Comparison of ENCODE assay signal across 22 cellular contexts in genomic region chr20:47825011-47825762, GRCh38.
DNase-seq lines count a peak whose midpoint lies in the region; ATAC-seq, FAIRE-seq and TF ChIP-seq lines count a peak whose summit lies in the region.
"Had no signal": no experiment of that assay in that cellular context is flagged by ENCODE, and none has a peak within 500 bp of the region (broad histone marks: within the 10 kb centered on the region; RNA-seq: fewer than 3 reads in every experiment).

No MANE protein-coding gene starts in this region.

- H3K27ac Mint-ChIP-seq in stimulated activated naive B cell treated with anti-CD40 and anti-IgM and Interleukin-4, amounts not matched to agents 10 μg/mL and 1 μg/mL and 100 μg/mL, for 72 hours, result peak overlapping the region; percentile 90
- no peak overlapping the region for H3K27ac Mint-ChIP-seq in activated naive CD4-positive, alpha-beta T cell treated with anti-CD3 and anti-CD28 coated beads, Interleukin-2, amount 10 ng/mL, durations not matched to agents 7 days and 5 days

- H3K4me1 Mint-ChIP-seq in stimulated activated naive B cell treated with anti-CD40 and anti-IgM and Interleukin-4, amounts not matched to agents 10 μg/mL and 1 μg/mL and 100 μg/mL, for 72 hours, result peaks cover 18 to 29% of the 10 kb centered on the region in 2 donors
- H3K4me1 Mint-ChIP-seq in activated naive CD4-positive, alpha-beta T cell treated with anti-CD3 and anti-CD28 coated beads, Interleukin-2, amount 10 ng/mL, durations not matched to agents 7 days and 5 days, result no peaks in the 10 kb centered on the region

- no peaks in the 10 kb centered on the region for H3K9me3 Mint-ChIP-seq in stimulated activated naive B cell treated with anti-CD40 and anti-IgM and Interleukin-4, amounts not matched to agents 10 μg/mL and 1 μg/mL and 100 μg/mL, for 72 hours
- no peaks in the 10 kb centered on the region for H3K9me3 Mint-ChIP-seq in activated naive CD4-positive, alpha-beta T cell treated with anti-CD3 and anti-CD28 coated beads, Interleukin-2, amount 10 ng/mL, durations not matched to agents 7 days and 5 days

- DNase-seq in NCI-H748 (lab: John Stamatoyannopoulos, UW; ENCODE audit: unreplicated experiment) (peak; percentile 60), NCI-H748 treated with DMSO at 0.1 percent for 48 hours (lab: John Stamatoyannopoulos, UW) (no peak), NCI-H345 (lab: John Stamatoyannopoulos, UW) (peak; percentile 81), left kidney (ENCODE audit: low read depth, low spot score) (peak; percentile 31), H54 (ENCODE audit: insufficient read length, low spot score) (no peak), midbrain (lab: John Stamatoyannopoulos, UW) (no peak)
- DNase-seq in stimulated activated naive B cell treated with anti-CD40 and anti-IgM and Interleukin-4, amounts not matched to agents 10 μg/mL and 1 μg/mL and 100 μg/mL, for 72 hours, result peak; percentile 4
- no peak for DNase-seq in activated naive CD4-positive, alpha-beta T cell treated with anti-CD3 and anti-CD28 coated beads, Interleukin-2, amount 10 ng/mL, durations not matched to agents 7 days and 5 days
- DNase-seq: COR-L47, DMS 273 treated with DMSO at 0.1 percent for 48 hours, GDM1, GM23248, Kasumi-1, MG63, NCI-H1092, NCI-H1694 treated with DMSO at 0.1 percent for 48 hours, NCI-H2171 treated with DMSO at 0.1 percent for 48 hours, NCI-H82, PC-3, RPMI8226 had no signal

- CTCF ChIA-PET in activated naive CD4-positive, alpha-beta T cell treated with anti-CD3 and anti-CD28 coated beads, Interleukin-2, amount 10 ng/mL, durations not matched to agents 7 days and 5 days (lab: Charles Lee), result no interaction called here

- no peak for ATAC-seq in stimulated activated naive B cell treated with anti-CD40 and anti-IgM and Interleukin-4, amounts not matched to agents 10 μg/mL and 1 μg/mL and 100 μg/mL, for 72 hours (replicated peaks)
- ATAC-seq: HCT116, PC-3 had no signal

- no peaks in the 10 kb centered on the region for H3K36me3 Mint-ChIP-seq in stimulated activated naive B cell treated with anti-CD40 and anti-IgM and Interleukin-4, amounts not matched to agents 10 μg/mL and 1 μg/mL and 100 μg/mL, for 72 hours
- no peaks in the 10 kb centered on the region for H3K36me3 Mint-ChIP-seq in activated naive CD4-positive, alpha-beta T cell treated with anti-CD3 and anti-CD28 coated beads, Interleukin-2, amount 10 ng/mL, durations not matched to agents 7 days and 5 days

- H3K27me3 Mint-ChIP-seq in stimulated activated naive B cell treated with anti-CD40 and anti-IgM and Interleukin-4, amounts not matched to agents 10 μg/mL and 1 μg/mL and 100 μg/mL, for 72 hours, result peaks cover 19 to 30% of the 10 kb centered on the region in 2 donors
- H3K27me3 Mint-ChIP-seq in activated naive CD4-positive, alpha-beta T cell treated with anti-CD3 and anti-CD28 coated beads, Interleukin-2, amount 10 ng/mL, durations not matched to agents 7 days and 5 days, result peaks cover 19% of the 10 kb centered on the region

- H3K4me3 Mint-ChIP-seq in stimulated activated naive B cell treated with anti-CD40 and anti-IgM and Interleukin-4, amounts not matched to agents 10 μg/mL and 1 μg/mL and 100 μg/mL, for 72 hours, result no peak overlapping the region
- no peak overlapping the region for H3K4me3 Mint-ChIP-seq in activated naive CD4-positive, alpha-beta T cell treated with anti-CD3 and anti-CD28 coated beads, Interleukin-2, amount 10 ng/mL, durations not matched to agents 7 days and 5 days
- H3K4me3 Mint-ChIP-seq: B cell had no signal

- TF ChIP-seq POLR2A in H54 (IDR thresholded peaks at IDR 0.05; ENCODE audit: low read depth, low read length), result no peak

- FAIRE-seq in H54 (lab: Jason Lieb, UNC), result no peak

Comparison
In these comparisons a context has a peak if more than half of its experiments do, and no peak if none do; other contexts are left out.
1. DNase-seq: peak in NCI-H748 (single experiment), NCI-H345 (single experiment), left kidney (single experiment) and stimulated activated naive B cell treated with anti-CD40 and anti-IgM and Interleukin-4, amounts not matched to agents 10 μg/mL and 1 μg/mL and 100 μg/mL, for 72 hours (single experiment); none in NCI-H748 treated with DMSO at 0.1 percent for 48 hours (single experiment), H54 (single experiment), activated naive CD4-positive, alpha-beta T cell treated with anti-CD3 and anti-CD28 coated beads, Interleukin-2, amount 10 ng/mL, durations not matched to agents 7 days and 5 days (single experiment) and midbrain (single experiment).